Comparison of ENCODE assay signal across 8 cellular contexts in the genomic region with DNA sequence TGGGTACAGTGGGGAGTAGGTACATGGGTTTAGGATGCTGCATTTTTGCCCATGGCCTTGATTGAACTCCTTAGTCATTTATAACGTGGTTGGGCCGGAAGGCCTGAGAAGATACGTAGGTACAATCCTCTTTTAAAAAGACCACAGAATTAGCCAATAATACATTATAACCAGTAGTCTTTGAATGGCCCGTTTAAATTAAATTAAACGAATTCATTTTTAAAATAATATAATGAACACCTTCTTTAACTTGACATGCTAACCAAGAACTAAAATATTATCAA. TPM values are rescaled to one million over a fixed set of nuclear protein-coding genes. Genes with fewer than 3 reads are reported as not detected.
DNase-seq lines count a peak whose midpoint lies in the region; ATAC-seq and TF ChIP-seq lines count a peak whose summit lies in the region.

No MANE protein-coding gene starts in this region.

- peak overlapping the region in 1 of 2 experiments; percentile 87 for H3K18ac ChIP-seq in mesenchymal stem cell (ENCODE audit: low read depth in 1 of 2, low read length in 2 of 2)

- H3K4me3 ChIP-seq in mammary epithelial cell (replicated peaks in 1 of 3; ENCODE audit: insufficient read depth in 1 of 3, low read depth in 2 of 3, low read length in 3 of 3) (peak overlapping the region; percentile 64 to 98 (median 79)), mesenchymal stem cell (ENCODE audit: insufficient read depth in 1 of 2, low read depth in 1 of 2, low read length in 2 of 2) (peak overlapping the region in 1 of 2 experiments; percentile 94)

- H2AK5ac ChIP-seq in mesenchymal stem cell (ENCODE audit: low read length, severe bottlenecking) = no peak overlapping the region

- CTCF ChIA-PET in CD4-positive, alpha-beta T cell (lab: Charles Lee) = interaction anchor here (2.2 kb wide), 1 partner anchor 18 kb away, joined by 7 read pairs; no protein-coding TSS in a partner anchor
- CTCF ChIA-PET in mammary epithelial cell (lab: Charles Lee; ENCODE audit: low non-redundant PET) = no interaction called here

- peak overlapping the region; percentile 85 for H3K4me2 ChIP-seq in mammary epithelial cell (ENCODE audit: insufficient read depth, low read depth, low read length)
- H3K4me2 ChIP-seq in mesenchymal stem cell (ENCODE audit: low read length, poor library complexity, severe bottlenecking) = peak overlapping the region; percentile 17

- peak overlapping the region; percentile 95 for H2AFZ ChIP-seq in mammary epithelial cell (ENCODE audit: low read depth, low read length)
- peak overlapping the region; percentile 85 for H2AFZ ChIP-seq in mesenchymal stem cell (ENCODE audit: low read depth, low read length)

- H2BK15ac ChIP-seq in mesenchymal stem cell (ENCODE audit: low read depth, poor library complexity, severe bottlenecking) = no peak overlapping the region

- peaks cover 7% of the 10 kb centered on the region for H3K9me3 ChIP-seq in CD4-positive, alpha-beta T cell (ENCODE audit: control insufficient read depth, low read length)
- no peaks in the 10 kb centered on the region for H3K9me3 ChIP-seq in mammary epithelial cell (replicated peaks; ENCODE audit: insufficient read depth, low read length)
- peaks cover 3% of the 10 kb centered on the region for H3K9me3 ChIP-seq in mesenchymal stem cell (ENCODE audit: control insufficient read depth, low read length)

- H3K4me1 ChIP-seq in mammary epithelial cell (ENCODE audit: insufficient read depth, low read length) (peaks cover 8% of the 10 kb centered on the region), mesenchymal stem cell (ENCODE audit: control insufficient read depth, insufficient read depth, low read depth, low read length) (peaks cover 2% of the 10 kb centered on the region)

- no peak for TF ChIP-seq CTCF in CD4-positive, alpha-beta T cell (IDR thresholded peaks at IDR 0.05)
- TF ChIP-seq CTCF in mammary epithelial cell (conservative IDR thresholded peaks at IDR 0.05 in 1 of 2, IDR thresholded peaks at IDR 0.05 in 1 of 2; ENCODE audit: extremely low read depth in 1 of 2, insufficient read depth in 1 of 2, low read depth in 1 of 2, low read length in 2 of 2) = no peak

- peaks cover 4% of the 10 kb centered on the region for H3K9me3 Mint-ChIP-seq in CD4-positive, alpha-beta T cell

- no peaks in the 10 kb centered on the region for H3K27me3 ChIP-seq in CD4-positive, alpha-beta T cell (ENCODE audit: control insufficient read depth, insufficient read depth, low read length)
- H3K27me3 ChIP-seq in mammary epithelial cell (ENCODE audit: insufficient read depth, low read length) (no peaks in the 10 kb centered on the region), mesenchymal stem cell (ENCODE audit: control insufficient read depth in 1 of 2, insufficient read depth in 1 of 2, low read length in 2 of 2) (peaks cover 3 to 9% of the 10 kb centered on the region in 2 experiments)

- peaks cover 40% of the 10 kb centered on the region for H3K4me1 Mint-ChIP-seq in CD4-positive, alpha-beta T cell (ENCODE audit: low read depth)

- no peak overlapping the region for H3K23ac ChIP-seq in mesenchymal stem cell (ENCODE audit: low read length in 2 of 2)

- H2BK12ac ChIP-seq in mesenchymal stem cell (ENCODE audit: low read length in 2 of 2) = no peak overlapping the region

- in situ Hi-C loops in mammary epithelial cell (cut with MboI; ENCODE audit: low sequenced_read_pairs in 2 of 2) = no loop called here

- H3K79me1 ChIP-seq in mesenchymal stem cell (replicated peaks; ENCODE audit: low read length, poor library complexity, severe bottlenecking) = no peaks in the 10 kb centered on the region

- H4K91ac ChIP-seq in mesenchymal stem cell (ENCODE audit: low read length) = no peak overlapping the region

- intact Hi-C loops in CD4-positive, alpha-beta T cell (cut with DNase I, micrococcal nuclease) = loop anchor here in 1 of 2 experiments (5.0 kb wide), 1 partner anchor 71 kb away; a partner anchor contains a TSS
- intact Hi-C loops in mammary epithelial cell (cut with micrococcal nuclease) = no loop called here

- POLR2A ChIA-PET in CD4-positive, alpha-beta T cell (lab: Charles Lee) = interaction anchor here (0.9 to 4.4 kb wide), 4 partner anchors 19 to 313 kb away, joined by 3 to 53 read pairs (median 3); a partner anchor contains a TSS

- peak overlapping the region in 1 of 2 experiments; percentile 72 for H3K4ac ChIP-seq in mesenchymal stem cell (ENCODE audit: low read depth in 1 of 2, low read length in 2 of 2)

- H3K79me2 ChIP-seq in mammary epithelial cell (ENCODE audit: insufficient read depth, low read length) = peaks cover 47% of the 10 kb centered on the region

- H3K27ac Mint-ChIP-seq in CD4-positive, alpha-beta T cell = peak overlapping the region; percentile 99

- peak overlapping the region; percentile 95 for H3K4me3 Mint-ChIP-seq in CD4-positive, alpha-beta T cell

- H4K20me1 ChIP-seq in mammary epithelial cell (ENCODE audit: insufficient read depth, low read length) = no peaks in the 10 kb centered on the region

- no peak overlapping the region for H2BK120ac ChIP-seq in mesenchymal stem cell (ENCODE audit: low read depth, low read length)

- H3K36me3 ChIP-seq in mammary epithelial cell (ENCODE audit: insufficient read depth, low read length) (peaks cover 2% of the 10 kb centered on the region), mesenchymal stem cell (ENCODE audit: control insufficient read depth in 1 of 2, insufficient read depth in 2 of 2, low read depth in 1 of 2, low read length in 2 of 2) (peaks cover 0 to 7% of the 10 kb centered on the region in 2 experiments)

- peaks cover 8% of the 10 kb centered on the region for H3K27me3 Mint-ChIP-seq in CD4-positive, alpha-beta T cell

- peak overlapping the region; percentile 91 for H3K27ac ChIP-seq in CD4-positive, alpha-beta T cell (ENCODE audit: low read depth, low read length)
- H3K27ac ChIP-seq in mammary epithelial cell (ENCODE audit: insufficient read depth, low read depth, low read length) = peak overlapping the region; percentile 87
- H3K27ac ChIP-seq in mesenchymal stem cell (ENCODE audit: low read length, poor library complexity, severe bottlenecking) = peak overlapping the region; percentile 28

- no peak overlapping the region for H2BK5ac ChIP-seq in mesenchymal stem cell (ENCODE audit: low read depth, low read length, poor library complexity, severe bottlenecking)

- ATAC-seq in CD4-positive, alpha-beta T cell (ENCODE audit: poor library complexity) = no peak
- peak; percentile 10 for ATAC-seq in HG03520 (IDR thresholded peaks at IDR 0.05; ENCODE audit: unreplicated experiment)

- no peak overlapping the region for H3K14ac ChIP-seq in mesenchymal stem cell (ENCODE audit: low read length in 2 of 2)

- WGBS in mammary epithelial cell (ENCODE audit: low coverage, missing lambda C conversion rate) = 18% methylated on average over 5 of the region's 5 CpGs
- 60% methylated on average over 1 of the region's 5 CpGs for WGBS in mesenchymal stem cell

- peak overlapping the region; percentile 41 for H4K8ac ChIP-seq in mesenchymal stem cell (ENCODE audit: low read length)

- no peak for DNase-seq in CD4-positive, alpha-beta T cell
- DNase-seq in mammary epithelial cell (no peak), mesenchymal stem cell (no peak), Ammon's horn (ENCODE audit: low spot score) (no peak), KG1 (lab: John Stamatoyannopoulos, UW) (no peak)
- DNase-seq in stimulated activated CD4-positive, alpha-beta T cell treated with anti-CD3 and anti-CD28 coated beads, Interleukin-2, amount 100 ng/mL, for 48 hours = no peak
- DNase-seq in stimulated activated CD4-positive, alpha-beta T cell treated with anti-CD3 and anti-CD28 coated beads, Interleukin-2, amount 100 ng/mL, for 24 hours = no peak

- H3K9ac ChIP-seq in mammary epithelial cell (ENCODE audit: insufficient read depth, low read length) (peak overlapping the region; percentile 65), mesenchymal stem cell (ENCODE audit: low read length) (peak overlapping the region; percentile 98)

- dilution Hi-C loops in mammary epithelial cell (cut with HindIII; ENCODE audit: low sequenced_read_pairs) = no loop called here

- BruUV-seq in mammary epithelial cell (replicated peaks; lab: Mats Ljungman, UMichigan) = TSS peak; percentile 91

- peaks cover 53% of the 10 kb centered on the region for H3K36me3 Mint-ChIP-seq in CD4-positive, alpha-beta T cell (ENCODE audit: low read depth)

RNA-seq across cellular contexts. Expression of a gene that starts 20.1 kb away (rescaled TPM):
- 100 to 1,000 TPM; 206 to 210 TPM for total RNA-seq in CD4-positive, alpha-beta T cell
- 100 to 1,000 TPM in 1 of 2 donors, 10 to 100 TPM in 1; 89.7 to 125 TPM for total RNA-seq in mammary epithelial cell
- polyA plus RNA-seq in mammary epithelial cell = 83.3 TPM
- 167 TPM for polyA minus RNA-seq in mammary epithelial cell
- polyA plus RNA-seq in mesenchymal stem cell (2013, experiment 1 of 2) = 93.5 TPM
- polyA plus RNA-seq in mesenchymal stem cell (2013, experiment 2 of 2) = 91.9 TPM

Comparison
In these comparisons a context has a peak if more than half of its experiments do, and no peak if none do; other contexts are left out.
1. H3K27ac ChIP-seq: peak in every context shown above with its lines; median percentile 91 in CD4-positive, alpha-beta T cell; 87 in mammary epithelial cell; 28 in mesenchymal stem cell.